26 cellular contexts compared by ENCODE assay signal in the genomic region with DNA sequence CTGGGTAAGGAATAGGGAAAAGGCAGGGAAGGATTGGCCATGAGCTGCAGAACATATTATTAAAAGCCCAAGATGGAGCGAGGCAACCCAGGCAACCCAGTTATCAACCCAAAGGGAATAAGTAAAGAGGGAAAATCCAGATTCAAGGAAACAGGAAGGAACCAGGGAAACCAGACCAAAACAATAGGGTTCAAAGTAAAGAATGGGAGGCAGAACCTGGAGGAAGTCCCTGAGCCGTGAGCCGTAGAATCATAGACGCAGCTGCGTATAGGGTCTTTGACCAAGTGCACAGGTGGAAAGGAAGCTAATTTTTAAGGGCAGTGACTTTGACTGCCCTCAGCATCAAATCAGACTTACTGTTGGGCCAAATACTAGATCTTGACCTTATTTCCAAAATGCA.
"Had no signal": no experiment of that assay in that cellular context is flagged by ENCODE, and none has a peak within 500 bp of the region (broad histone marks: within the 10 kb centered on the region; RNA-seq: fewer than 3 reads in every experiment).

No MANE protein-coding gene starts in this region.

- H3K9me3 Mint-ChIP-seq: dendritic cell treated with granulocyte-macrophage colony-stimulating factor and Interleukin-4, amounts not matched to agents 40 ng/mL and 50 ng/mL, for 4 days had no signal

- H3K4me3 Mint-ChIP-seq: dendritic cell treated with granulocyte-macrophage colony-stimulating factor and Interleukin-4, amounts not matched to agents 40 ng/mL and 50 ng/mL, for 4 days; natural killer cell had no signal

- H3K79me2 ChIP-seq: hepatocyte had no signal

- H3K9me3 ChIP-seq: colonic mucosa, gastrocnemius medialis, neutrophil, pancreas, right lobe of liver, stomach, thyroid gland, vagina had no signal

- H3K4me1 Mint-ChIP-seq: natural killer cell had no signal

- FAIRE-seq: kidney, pancreas, small intestine had no signal

- H3K27ac ChIP-seq: colonic mucosa, gastrocnemius medialis, hepatocyte, neutrophil, pancreas, right lobe of liver, stomach, thyroid gland, vagina had no signal

- H3K4me2 ChIP-seq: hepatocyte had no signal

- H3K27ac Mint-ChIP-seq: dendritic cell treated with granulocyte-macrophage colony-stimulating factor and Interleukin-4, amounts not matched to agents 40 ng/mL and 50 ng/mL, for 4 days; natural killer cell had no signal

- H3K36me3 ChIP-seq: colonic mucosa, gastrocnemius medialis, neutrophil, pancreas, right lobe of liver, stomach, thyroid gland, vagina had no signal

- H3K36me3 Mint-ChIP-seq: natural killer cell had no signal

- H2AFZ ChIP-seq: hepatocyte had no signal

- ATAC-seq: esophagus mucosa, gastrocnemius medialis, left lobe of liver, natural killer cell, pancreas had no signal

- H3K4me1 ChIP-seq: colonic mucosa, gastrocnemius medialis, pancreas, right lobe of liver, stomach, thyroid gland, vagina had no signal

- H3K27me3 Mint-ChIP-seq: dendritic cell treated with granulocyte-macrophage colony-stimulating factor and Interleukin-4, amounts not matched to agents 40 ng/mL and 50 ng/mL, for 4 days had no signal

- H3K4me3 ChIP-seq: colonic mucosa, gastrocnemius medialis, hepatocyte, pancreas, right lobe of liver, stomach, thyroid gland, vagina had no signal

- DNase-seq: colonic mucosa; effector memory CD4-positive, alpha-beta T cell; foreskin fibroblast; gastrocnemius medialis; head of caudate nucleus; kidney; mammary epithelial cell; mesendoderm; natural killer cell; pancreas; right lobe of liver; small intestine; stimulated activated CD4-positive, alpha-beta T cell treated with anti-CD3 and anti-CD28 coated beads, Interleukin-12 subunit alpha, Interleukin-12 subunit beta, amount 100 ng/mL, for 4 hours; stimulated activated CD4-positive, alpha-beta T cell treated with anti-CD3 and anti-CD28 coated beads, Interleukin-1b, Interleukin-23, amount 100 ng/mL, for 48 hours; stimulated activated CD4-positive, alpha-beta T cell treated with anti-CD3 and anti-CD28 coated beads, Interleukin-4, amount 100 ng/mL, for 1 hour; stimulated activated CD8-positive, alpha-beta memory T cell treated with anti-CD3 and anti-CD28 coated beads, Interleukin-4, amount 100 ng/mL, for 48 hours; stimulated activated naive CD4-positive, alpha-beta T cell; stomach; thyroid gland; trophoblast cell had no signal

- H3K27me3 ChIP-seq: colonic mucosa, gastrocnemius medialis, hepatocyte, neutrophil, pancreas, right lobe of liver, stomach, thyroid gland, vagina had no signal
